ENCODE assay signal across 2 cellular contexts in the genomic region with DNA sequence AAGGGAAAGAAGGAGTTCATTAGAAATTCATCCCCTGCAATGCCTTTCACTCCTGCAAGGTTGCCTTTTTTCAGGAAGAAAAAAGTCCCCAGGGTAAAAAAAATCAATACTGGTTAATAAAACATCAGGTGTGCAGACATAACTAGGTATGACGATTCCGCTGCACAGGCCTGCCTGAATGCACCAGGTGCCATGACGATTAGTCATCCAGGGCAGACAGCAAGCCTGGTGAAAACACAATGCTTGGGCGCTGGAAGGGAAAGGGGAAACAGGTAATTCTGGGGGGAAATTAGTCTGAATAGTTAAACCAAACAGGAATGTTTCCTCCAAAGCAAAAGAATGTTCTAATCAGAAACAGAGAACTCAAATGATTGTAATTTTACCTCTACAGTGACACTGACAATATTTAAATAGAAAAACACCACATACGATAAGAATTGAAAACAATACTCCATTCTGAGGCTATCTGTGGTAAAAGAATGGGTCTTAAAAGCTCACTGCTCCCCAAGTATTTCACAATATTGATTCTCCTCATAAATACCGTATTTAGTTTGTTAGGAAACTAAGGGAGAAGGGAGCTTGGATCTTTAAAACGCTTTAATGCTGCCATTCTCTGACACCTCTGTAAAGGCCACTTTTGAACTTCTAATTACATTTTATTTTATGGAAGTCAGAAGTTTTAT.
TF ChIP-seq lines count a peak whose summit lies in the region.

No MANE protein-coding gene starts in this region.

TF ChIP-seq in HCT116, 20 proteins besides CTCF, POLR2A, EP300 and RAD21:
- TF ChIP-seq TCF7L2 (IDR thresholded peaks at IDR 0.05; ENCODE audit: borderline replicate concordance, extremely low read depth, insufficient read depth, insufficient read length) = no peak
- 0 out of 2 replicates have a peak, but pooled peaks have one; percentile 38 for TF ChIP-seq SIN3A (IDR thresholded peaks at IDR 0.05; ENCODE audit: low read depth)
- no peak for TF ChIP-seq EZH2phosphoT487 (IDR thresholded peaks at IDR 0.05; ENCODE audit: borderline replicate concordance)
- TF ChIP-seq, protein P1, sequence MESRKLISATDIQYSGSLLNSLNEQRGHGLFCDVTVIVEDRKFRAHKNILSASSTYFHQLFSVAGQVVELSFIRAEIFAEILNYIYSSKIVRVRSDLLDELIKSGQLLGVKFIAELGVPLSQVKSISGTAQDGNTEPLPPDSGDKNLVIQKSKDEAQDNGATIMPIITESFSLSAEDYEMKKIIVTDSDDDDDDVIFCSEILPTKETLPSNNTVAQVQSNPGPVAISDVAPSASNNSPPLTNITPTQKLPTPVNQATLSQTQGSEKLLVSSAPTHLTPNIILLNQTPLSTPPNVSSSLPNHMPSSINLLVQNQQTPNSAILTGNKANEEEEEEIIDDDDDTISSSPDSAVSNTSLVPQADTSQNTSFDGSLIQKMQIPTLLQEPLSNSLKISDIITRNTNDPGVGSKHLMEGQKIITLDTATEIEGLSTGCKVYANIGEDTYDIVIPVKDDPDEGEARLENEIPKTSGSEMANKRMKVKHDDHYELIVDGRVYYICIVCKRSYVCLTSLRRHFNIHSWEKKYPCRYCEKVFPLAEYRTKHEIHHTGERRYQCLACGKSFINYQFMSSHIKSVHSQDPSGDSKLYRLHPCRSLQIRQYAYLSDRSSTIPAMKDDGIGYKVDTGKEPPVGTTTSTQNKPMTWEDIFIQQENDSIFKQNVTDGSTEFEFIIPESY (IDR thresholded peaks at IDR 0.05; ENCODE audit: extremely low read depth, insufficient replicate concordance, low read length) = no peak
- no peak for TF ChIP-seq ZFX (IDR thresholded peaks at IDR 0.05)
- TF ChIP-seq, protein P2, sequence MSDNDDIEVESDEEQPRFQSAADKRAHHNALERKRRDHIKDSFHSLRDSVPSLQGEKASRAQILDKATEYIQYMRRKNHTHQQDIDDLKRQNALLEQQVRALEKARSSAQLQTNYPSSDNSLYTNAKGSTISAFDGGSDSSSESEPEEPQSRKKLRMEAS (IDR thresholded peaks at IDR 0.05) = peak; percentile 53; the same call in 1 of the 2 replicates
- peak; percentile 88; the same call in 1 of the 2 replicates for TF ChIP-seq CBX3 (IDR thresholded peaks at IDR 0.05; ENCODE audit: low read depth)
- TF ChIP-seq SRF (IDR thresholded peaks at IDR 0.05; ENCODE audit: low read depth) = peak; percentile 61
- TF ChIP-seq ELF1 (IDR thresholded peaks at IDR 0.05; ENCODE audit: borderline replicate concordance, low read depth) = no peak
- TF ChIP-seq YY1 (IDR thresholded peaks at IDR 0.05; ENCODE audit: extremely low read depth, insufficient replicate concordance, low read depth, low read length) = peak; percentile 75
- TF ChIP-seq POLR2AphosphoS5 (IDR thresholded peaks at IDR 0.05; ENCODE audit: low read depth, low read length) = peak; percentile 46; the same call in 1 of the 2 replicates
- TF ChIP-seq FOSL1 (IDR thresholded peaks at IDR 0.05; ENCODE audit: low read depth) = peak; percentile 86
- TF ChIP-seq EZH2 (IDR thresholded peaks at IDR 0.05) = no peak
- TF ChIP-seq, protein P3, sequence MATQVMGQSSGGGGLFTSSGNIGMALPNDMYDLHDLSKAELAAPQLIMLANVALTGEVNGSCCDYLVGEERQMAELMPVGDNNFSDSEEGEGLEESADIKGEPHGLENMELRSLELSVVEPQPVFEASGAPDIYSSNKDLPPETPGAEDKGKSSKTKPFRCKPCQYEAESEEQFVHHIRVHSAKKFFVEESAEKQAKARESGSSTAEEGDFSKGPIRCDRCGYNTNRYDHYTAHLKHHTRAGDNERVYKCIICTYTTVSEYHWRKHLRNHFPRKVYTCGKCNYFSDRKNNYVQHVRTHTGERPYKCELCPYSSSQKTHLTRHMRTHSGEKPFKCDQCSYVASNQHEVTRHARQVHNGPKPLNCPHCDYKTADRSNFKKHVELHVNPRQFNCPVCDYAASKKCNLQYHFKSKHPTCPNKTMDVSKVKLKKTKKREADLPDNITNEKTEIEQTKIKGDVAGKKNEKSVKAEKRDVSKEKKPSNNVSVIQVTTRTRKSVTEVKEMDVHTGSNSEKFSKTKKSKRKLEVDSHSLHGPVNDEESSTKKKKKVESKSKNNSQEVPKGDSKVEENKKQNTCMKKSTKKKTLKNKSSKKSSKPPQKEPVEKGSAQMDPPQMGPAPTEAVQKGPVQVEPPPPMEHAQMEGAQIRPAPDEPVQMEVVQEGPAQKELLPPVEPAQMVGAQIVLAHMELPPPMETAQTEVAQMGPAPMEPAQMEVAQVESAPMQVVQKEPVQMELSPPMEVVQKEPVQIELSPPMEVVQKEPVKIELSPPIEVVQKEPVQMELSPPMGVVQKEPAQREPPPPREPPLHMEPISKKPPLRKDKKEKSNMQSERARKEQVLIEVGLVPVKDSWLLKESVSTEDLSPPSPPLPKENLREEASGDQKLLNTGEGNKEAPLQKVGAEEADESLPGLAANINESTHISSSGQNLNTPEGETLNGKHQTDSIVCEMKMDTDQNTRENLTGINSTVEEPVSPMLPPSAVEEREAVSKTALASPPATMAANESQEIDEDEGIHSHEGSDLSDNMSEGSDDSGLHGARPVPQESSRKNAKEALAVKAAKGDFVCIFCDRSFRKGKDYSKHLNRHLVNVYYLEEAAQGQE (IDR thresholded peaks at IDR 0.05; ENCODE audit: low read depth) = no peak
- peak; percentile 75 for TF ChIP-seq SP1 (IDR thresholded peaks at IDR 0.05; ENCODE audit: low read depth)
- TF ChIP-seq CEBPB (IDR thresholded peaks at IDR 0.05; ENCODE audit: low read depth) = peak; percentile 31
- TF ChIP-seq, protein P4, sequence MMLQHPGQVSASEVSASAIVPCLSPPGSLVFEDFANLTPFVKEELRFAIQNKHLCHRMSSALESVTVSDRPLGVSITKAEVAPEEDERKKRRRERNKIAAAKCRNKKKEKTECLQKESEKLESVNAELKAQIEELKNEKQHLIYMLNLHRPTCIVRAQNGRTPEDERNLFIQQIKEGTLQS (IDR thresholded peaks at IDR 0.05) = 0 out of 2 replicates have a peak, but pooled peaks have one; percentile 34
- peak; percentile 84 for TF ChIP-seq JUND (IDR thresholded peaks at IDR 0.05)
- TF ChIP-seq EGR1 (IDR thresholded peaks at IDR 0.05; ENCODE audit: low read depth) = no peak
- TF ChIP-seq ZNF274 (IDR thresholded peaks at IDR 0.05; ENCODE audit: low read depth, low read length) = no peak
TF ChIP-seq in HCT116: peak in this region for 11.

TF ChIP-seq in endothelial cell of umbilical vein, 7 proteins besides CTCF, POLR2A, EP300 and RAD21:
- TF ChIP-seq MYC (IDR thresholded peaks at IDR 0.05; ENCODE audit: low read depth, low read length) (no peak), GATA2 (IDR thresholded peaks at IDR 0.05; ENCODE audit: insufficient read depth, insufficient read length, low read depth, low read length) (no peak), JUN (IDR thresholded peaks at IDR 0.05; ENCODE audit: borderline replicate concordance, insufficient read depth, insufficient read length, low read depth) (no peak), EZH2 (IDR thresholded peaks at IDR 0.05; ENCODE audit: borderline replicate concordance, low read depth, low read length, severe bottlenecking) (no peak), POLR2AphosphoS5 (IDR thresholded peaks at IDR 0.05; ENCODE audit: insufficient read depth, low read depth, low read length) (no peak), FOS (IDR thresholded peaks at IDR 0.05; ENCODE audit: borderline replicate concordance, insufficient read depth, low read length) (no peak)
- TF ChIP-seq, protein P2 (IDR thresholded peaks at IDR 0.05; ENCODE audit: insufficient read depth, insufficient read length) = no peak
TF ChIP-seq in endothelial cell of umbilical vein: peak in this region for 0.
